Comparison of ENCODE assay signal across 34 cellular contexts in the genomic region with DNA sequence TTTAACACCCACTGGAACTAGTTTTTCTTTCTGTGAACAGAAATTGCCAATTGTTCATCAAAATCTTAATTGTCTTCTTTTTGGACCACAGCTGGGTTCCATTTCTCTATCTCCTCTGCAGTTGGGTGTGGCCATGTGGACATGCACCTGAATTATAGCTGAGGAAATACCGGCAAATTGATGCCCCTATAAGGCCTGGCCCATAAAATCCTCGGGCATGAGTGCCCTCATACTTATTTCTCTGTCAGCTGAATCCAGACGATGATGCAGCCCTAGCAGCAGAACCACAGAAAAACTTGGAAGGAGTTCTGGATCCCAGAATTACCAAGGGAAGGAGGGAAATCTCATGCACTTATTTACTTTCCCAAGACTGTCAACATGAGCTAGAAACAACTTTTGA.
"Had no signal": no experiment of that assay in that cellular context is flagged by ENCODE, and none has a peak within 500 bp of the region (broad histone marks: within the 10 kb centered on the region; RNA-seq: fewer than 3 reads in every experiment).

No MANE protein-coding gene starts in this region.

- H3K9ac ChIP-seq: KMS-11 had no signal

- H3K4me2 ChIP-seq: KMS-11 had no signal

- DNase-seq: Karpas-422, Kasumi-1, MG63, MM.1S, MV-4-11, NCI-H1048, NCI-H1092, NCI-H1092 treated with DMSO at 0.1 percent for 48 hours, NCI-H1105, NCI-H1105 treated with DMSO at 0.1 percent for 48 hours, NCI-H1417, NCI-H1417 treated with DMSO at 0.1 percent for 48 hours, NCI-H1436, NCI-H1436 treated with DMSO at 0.1 percent for 48 hours, NCI-H146, NCI-H1694, NCI-H1694 treated with DMSO at 0.1 percent for 48 hours, NCI-H187, NCI-H187 treated with DMSO at 0.1 percent for 48 hours, NCI-H1930, NCI-H2029, NCI-H2029 treated with DMSO at 0.1 percent for 48 hours, NCI-H2081, NCI-H2081 treated with DMSO at 0.1 percent for 48 hours, NCI-H2107, NCI-H2171, NCI-H2171 treated with DMSO at 0.1 percent for 48 hours, NCI-H2227 treated with DMSO at 0.1 percent for 48 hours, NCI-H226, NCI-H345, NCI-H446, NCI-H446 treated with DMSO at 0.1 percent for 48 hours, NCI-H510A had no signal

- H3K27ac ChIP-seq: KMS-11 had no signal

- H3K4me3 ChIP-seq: MG63 had no signal

- H3K9me3 ChIP-seq: MG63 had no signal

- H3K36me3 ChIP-seq: MG63 had no signal
